Comparison of ENCODE assay signal across 21 cellular contexts in the genomic region with DNA sequence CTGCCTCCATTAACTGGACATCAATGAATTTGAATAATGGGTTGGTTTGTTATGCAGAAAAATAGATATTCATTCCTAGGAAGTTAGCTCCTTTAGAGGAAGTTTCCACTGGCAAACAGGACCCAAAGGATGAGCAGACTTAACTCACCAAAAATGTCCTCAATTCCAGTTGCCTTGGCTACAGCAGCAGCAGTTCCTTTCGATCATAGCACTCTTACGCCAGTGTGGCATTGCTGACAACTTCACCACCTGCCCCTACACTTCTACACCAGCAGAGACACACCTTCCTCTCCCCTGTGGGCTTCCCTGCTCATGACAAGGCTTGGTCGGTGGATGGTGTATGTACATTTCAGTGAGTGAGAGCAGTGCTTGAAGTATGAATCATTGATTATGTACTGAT.
"Had no signal": no experiment of that assay in that cellular context is flagged by ENCODE, and none has a peak within 500 bp of the region (broad histone marks: within the 10 kb centered on the region; RNA-seq: fewer than 3 reads in every experiment).

No MANE protein-coding gene starts in this region.

- DNase-seq: activated CD4-positive, alpha-beta T cell treated with anti-CD3 and anti-CD28 coated beads, Interleukin-2, amount 10 ng/mL, durations not matched to agents 7 days and 5 days; activated CD8-positive, alpha-beta T cell treated with anti-CD3 and anti-CD28 coated beads, Interleukin-2, amount 10 ng/mL, durations not matched to agents 7 days and 5 days; activated naive CD4-positive, alpha-beta T cell treated with anti-CD3 and anti-CD28 coated beads, Interleukin-2, amount 10 ng/mL, durations not matched to agents 7 days and 5 days; activated naive CD8-positive, alpha-beta T cell treated with anti-CD3 and anti-CD28 coated beads, Interleukin-2, amount 50 U/mL, for 24 hours; activated T-cell treated with anti-CD3 and anti-CD28 coated beads, Interleukin-2, amount 50 U/mL, for 24 hours; aorta; cortex of kidney; effector CD4-positive, alpha-beta T cell; left colon; lower lobe of right lung; natural killer cell; stimulated activated CD4-positive, alpha-beta T cell treated with anti-CD3 and anti-CD28 coated beads, Interleukin-15, amount 100 ng/mL, for 24 hours; stimulated activated CD4-positive, alpha-beta T cell treated with anti-CD3 and anti-CD28 coated beads, Interleukin-2, amount 100 ng/mL, for 48 hours; upper lobe of right lung had no signal

- H3K4me1 ChIP-seq: lower lobe of right lung, upper lobe of right lung had no signal

- H2AFZ ChIP-seq: hepatocyte had no signal

- H3K27ac ChIP-seq: hepatocyte, lower lobe of right lung, upper lobe of right lung had no signal

- H3K27ac Mint-ChIP-seq: activated CD4-positive, alpha-beta T cell treated with anti-CD3 and anti-CD28 coated beads, Interleukin-2, amount 10 ng/mL, durations not matched to agents 7 days and 5 days; activated CD8-positive, alpha-beta T cell treated with anti-CD3 and anti-CD28 coated beads, Interleukin-2, amount 10 ng/mL, durations not matched to agents 7 days and 5 days; activated naive CD4-positive, alpha-beta T cell treated with anti-CD3 and anti-CD28 coated beads, Interleukin-2, amount 10 ng/mL, durations not matched to agents 7 days and 5 days; activated naive CD8-positive, alpha-beta T cell treated with anti-CD3 and anti-CD28 coated beads, Interleukin-2, amount 50 U/mL, for 24 hours; activated T-cell treated with anti-CD3 and anti-CD28 coated beads, Interleukin-2, amount 50 U/mL, for 24 hours; activated T-helper 2 cell treated with anti-CD3 and anti-CD28 coated beads, Interferon-gamma antibody, Interleukin-2, Interleukin-4, amounts not matched to agents 10 μg/mL and 5 μg/mL and 100 μg/mL, durations not matched to agents 14 hours and 24 hours and 36 hours; natural killer cell; progenitor cell of endocrine pancreas; stimulated activated naive CD8-positive, alpha-beta T cell treated with anti-CD3 and anti-CD28 coated beads, Interleukin-15, Interleukin-2, amounts not matched to agents 100 ng/mL and 50 ng/mL, for 24 hours; T-helper 1 cell treated with Interleukin-12 subunit alpha and Interleukin-12 subunit beta and Interleukin-4 antibody, amounts not matched to agents 30 μg/mL and 1 μg/mL, for 36 hours had no signal

- H3K36me3 ChIP-seq: lower lobe of right lung, suprapubic skin, upper lobe of right lung had no signal

- H3K4me3 ChIP-seq: hepatocyte, lower lobe of right lung, suprapubic skin, upper lobe of right lung had no signal

- H3K36me3 Mint-ChIP-seq: activated naive CD4-positive, alpha-beta T cell treated with anti-CD3 and anti-CD28 coated beads, Interleukin-2, amount 10 ng/mL, durations not matched to agents 7 days and 5 days; natural killer cell had no signal

- H3K9me3 ChIP-seq: lower lobe of right lung, suprapubic skin, upper lobe of right lung had no signal

- H3K4me1 Mint-ChIP-seq: activated CD4-positive, alpha-beta T cell treated with anti-CD3 and anti-CD28 coated beads, Interleukin-2, amount 10 ng/mL, durations not matched to agents 7 days and 5 days; activated naive CD4-positive, alpha-beta T cell treated with anti-CD3 and anti-CD28 coated beads, Interleukin-2, amount 10 ng/mL, durations not matched to agents 7 days and 5 days; activated naive CD8-positive, alpha-beta T cell treated with anti-CD3 and anti-CD28 coated beads, Interleukin-2, amount 50 U/mL, for 24 hours had no signal

- H3K9me3 Mint-ChIP-seq: activated CD4-positive, alpha-beta T cell treated with anti-CD3 and anti-CD28 coated beads, Interleukin-2, amount 10 ng/mL, durations not matched to agents 7 days and 5 days; activated naive CD4-positive, alpha-beta T cell treated with anti-CD3 and anti-CD28 coated beads, Interleukin-2, amount 10 ng/mL, durations not matched to agents 7 days and 5 days; activated naive CD8-positive, alpha-beta T cell treated with anti-CD3 and anti-CD28 coated beads, Interleukin-2, amount 50 U/mL, for 24 hours; activated T-cell treated with anti-CD3 and anti-CD28 coated beads, Interleukin-2, amount 50 U/mL, for 24 hours; activated T-helper 2 cell treated with anti-CD3 and anti-CD28 coated beads, Interferon-gamma antibody, Interleukin-2, Interleukin-4, amounts not matched to agents 10 μg/mL and 5 μg/mL and 100 μg/mL, durations not matched to agents 14 hours and 24 hours and 36 hours; natural killer cell; stimulated activated naive CD8-positive, alpha-beta T cell treated with anti-CD3 and anti-CD28 coated beads, Interleukin-15, Interleukin-2, amounts not matched to agents 100 ng/mL and 50 ng/mL, for 24 hours; T-helper 1 cell treated with Interleukin-12 subunit alpha and Interleukin-12 subunit beta and Interleukin-4 antibody, amounts not matched to agents 30 μg/mL and 1 μg/mL, for 36 hours had no signal

- H3K79me2 ChIP-seq: hepatocyte had no signal

- H3K4me3 Mint-ChIP-seq: activated CD4-positive, alpha-beta T cell treated with anti-CD3 and anti-CD28 coated beads, Interleukin-2, amount 10 ng/mL, durations not matched to agents 7 days and 5 days; activated CD8-positive, alpha-beta T cell treated with anti-CD3 and anti-CD28 coated beads, Interleukin-2, amount 10 ng/mL, durations not matched to agents 7 days and 5 days; activated naive CD4-positive, alpha-beta T cell treated with anti-CD3 and anti-CD28 coated beads, Interleukin-2, amount 10 ng/mL, durations not matched to agents 7 days and 5 days; activated naive CD8-positive, alpha-beta T cell treated with anti-CD3 and anti-CD28 coated beads, Interleukin-2, amount 50 U/mL, for 24 hours; activated T-cell treated with anti-CD3 and anti-CD28 coated beads, Interleukin-2, amount 50 U/mL, for 24 hours; natural killer cell; stimulated activated naive CD8-positive, alpha-beta T cell treated with anti-CD3 and anti-CD28 coated beads, Interleukin-15, Interleukin-2, amounts not matched to agents 100 ng/mL and 50 ng/mL, for 24 hours; T-helper 1 cell treated with Interleukin-12 subunit alpha and Interleukin-12 subunit beta and Interleukin-4 antibody, amounts not matched to agents 30 μg/mL and 1 μg/mL, for 36 hours had no signal

- H3K27me3 ChIP-seq: suprapubic skin had no signal

- H3K4me2 ChIP-seq: hepatocyte had no signal

- ATAC-seq: activated CD4-positive, CD25-positive, alpha-beta regulatory T cell treated with anti-CD3 and anti-CD28 coated beads, Interleukin-2, amount 50 U/mL, for 24 hours; activated CD8-positive, alpha-beta T cell treated with anti-CD3 and anti-CD28 coated beads, Interleukin-2, amount 10 ng/mL, durations not matched to agents 7 days and 5 days; activated naive CD8-positive, alpha-beta T cell treated with anti-CD3 and anti-CD28 coated beads, Interleukin-2, amount 50 U/mL, for 24 hours; left colon; lower lobe of right lung; natural killer cell; upper lobe of right lung had no signal
